ENCODE assay signal across 1 cellular context in genomic region chr9:124596172-124596839, GRCh38.
TF ChIP-seq lines count a peak whose summit lies in the region.

No MANE protein-coding gene starts in this region.

TF ChIP-seq in A549, 52 proteins besides CTCF, POLR2A, EP300 and RAD21 (continued from another document):
- TF ChIP-seq NR3C1 (IDR thresholded peaks at IDR 0.05) (no peak), TFCP2L1 (CRISPR knock-in tag; IDR thresholded peaks at IDR 0.05) (no peak), ESRRA (IDR thresholded peaks at IDR 0.05; ENCODE audit: borderline replicate concordance, low read length) (no peak), NPAS2 (CRISPR knock-in tag; IDR thresholded peaks at IDR 0.05; ENCODE audit: borderline replicate concordance) (no peak), NFE2L2 (conservative IDR thresholded peaks at IDR 0.05; ENCODE audit: low read length) (no peak), POLR2AphosphoS2 (conservative IDR thresholded peaks at IDR 0.05; ENCODE audit: low read length) (no peak), MAX (IDR thresholded peaks at IDR 0.05) (no peak), USF2 (IDR thresholded peaks at IDR 0.05) (no peak), RFX5 (IDR thresholded peaks at IDR 0.05) (no peak), FOXS1 (CRISPR knock-in tag; IDR thresholded peaks at IDR 0.05) (no peak), EHF (CRISPR knock-in tag; IDR thresholded peaks at IDR 0.05) (no peak), FOSL2 (IDR thresholded peaks at IDR 0.05) (no peak), FOSL2 (CRISPR knock-in tag; IDR thresholded peaks at IDR 0.05) (no peak), MAFK (IDR thresholded peaks at IDR 0.05; ENCODE audit: partially characterized antibody) (no peak), EHMT2 (IDR thresholded peaks at IDR 0.05; ENCODE audit: low read depth) (no peak), PBX3 (IDR thresholded peaks at IDR 0.05) (no peak), MYC (IDR thresholded peaks at IDR 0.05; ENCODE audit: borderline replicate concordance, low read length) (no peak)
TF ChIP-seq in A549: peak in this region for 0.
